13 cellular contexts compared by ENCODE assay signal in genomic region chr15:92949604-92950249, GRCh38. TPM values are rescaled to one million over a fixed set of nuclear protein-coding genes. Genes with fewer than 3 reads are reported as not detected.
DNase-seq lines count a peak whose midpoint lies in the region; ATAC-seq and TF ChIP-seq lines count a peak whose summit lies in the region.
"Had no signal": no experiment of that assay in that cellular context is flagged by ENCODE, and none has a peak within 500 bp of the region (broad histone marks: within the 10 kb centered on the region; RNA-seq: fewer than 3 reads in every experiment).

No MANE protein-coding gene starts in this region.

- peak overlapping the region; percentile 73 for H3K27ac Mint-ChIP-seq in WTC11
- H3K27ac Mint-ChIP-seq: activated B cell treated with CpG ODN at 0.5 μM for 24 hours had no signal

- 0 out of 2 replicates have a peak, but pooled peaks cover 3% of the 10 kb centered on the region for H3K4me1 Mint-ChIP-seq in WTC11

- peaks cover 44% of the 10 kb centered on the region for H3K9me3 Mint-ChIP-seq in WTC11

- CTCF ChIA-PET in WTC11 (lab: Charles Lee): no interaction called here

- no peak for TF ChIP-seq CTCF in 22Rv1 (IDR thresholded peaks at IDR 0.05)
- TF ChIP-seq CTCF in WTC11 (IDR thresholded peaks at IDR 0.05): no peak

- H3K27ac ChIP-seq in 22Rv1: peak overlapping the region; percentile 37

- POLR2A ChIA-PET in WTC11 (lab: Charles Lee): interaction anchor here (0.7 kb wide), 1 partner anchor 25 kb away, joined by 4 read pairs; no protein-coding TSS in a partner anchor

- H3K36me3 Mint-ChIP-seq in WTC11: peaks cover 86% of the 10 kb centered on the region

- ATAC-seq in WTC11 (no peak; the same call in 1 of the 2 replicates), GM19023 (IDR thresholded peaks at IDR 0.05; ENCODE audit: unreplicated experiment) (no peak), HG03108 (IDR thresholded peaks at IDR 0.05; ENCODE audit: unreplicated experiment) (no peak)
- ATAC-seq: naive thymus-derived CD8-positive, alpha-beta T cell; Panc1 had no signal

- DNase-seq in ELF-1 (ENCODE audit: low read depth, low spot score) (peak; percentile 10), WTC11 (ENCODE audit: low spot score) (no peak), islet precursor cell (peak; percentile 79), iPS-NIHi7 (ENCODE audit: extremely low spot score) (no peak), occipital lobe (lab: John Stamatoyannopoulos, UW) (no peak)
- DNase-seq: activated B cell treated with CpG ODN at 0.5 μM for 24 hours; amniotic stem cell; stimulated activated naive CD4-positive, alpha-beta T cell treated with Interleukin-2 at 50 U/mL for 16 hours had no signal

- H3K27me3 Mint-ChIP-seq in WTC11 (ENCODE audit: low read depth): no peaks in the 10 kb centered on the region
- H3K27me3 Mint-ChIP-seq: activated B cell treated with CpG ODN at 0.5 μM for 24 hours; naive thymus-derived CD8-positive, alpha-beta T cell had no signal

- no peak overlapping the region for H3K4me3 Mint-ChIP-seq in WTC11
- H3K4me3 Mint-ChIP-seq: activated B cell treated with CpG ODN at 0.5 μM for 24 hours; naive thymus-derived CD8-positive, alpha-beta T cell had no signal

TF ChIP-seq in WTC11, 78 proteins besides CTCF, POLR2A, EP300 and RAD21:
- no peak for TF ChIP-seq ZNF532 (CRISPR knock-in tag; IDR thresholded peaks at IDR 0.05; ENCODE audit: borderline replicate concordance)
- TF ChIP-seq, protein P1, sequence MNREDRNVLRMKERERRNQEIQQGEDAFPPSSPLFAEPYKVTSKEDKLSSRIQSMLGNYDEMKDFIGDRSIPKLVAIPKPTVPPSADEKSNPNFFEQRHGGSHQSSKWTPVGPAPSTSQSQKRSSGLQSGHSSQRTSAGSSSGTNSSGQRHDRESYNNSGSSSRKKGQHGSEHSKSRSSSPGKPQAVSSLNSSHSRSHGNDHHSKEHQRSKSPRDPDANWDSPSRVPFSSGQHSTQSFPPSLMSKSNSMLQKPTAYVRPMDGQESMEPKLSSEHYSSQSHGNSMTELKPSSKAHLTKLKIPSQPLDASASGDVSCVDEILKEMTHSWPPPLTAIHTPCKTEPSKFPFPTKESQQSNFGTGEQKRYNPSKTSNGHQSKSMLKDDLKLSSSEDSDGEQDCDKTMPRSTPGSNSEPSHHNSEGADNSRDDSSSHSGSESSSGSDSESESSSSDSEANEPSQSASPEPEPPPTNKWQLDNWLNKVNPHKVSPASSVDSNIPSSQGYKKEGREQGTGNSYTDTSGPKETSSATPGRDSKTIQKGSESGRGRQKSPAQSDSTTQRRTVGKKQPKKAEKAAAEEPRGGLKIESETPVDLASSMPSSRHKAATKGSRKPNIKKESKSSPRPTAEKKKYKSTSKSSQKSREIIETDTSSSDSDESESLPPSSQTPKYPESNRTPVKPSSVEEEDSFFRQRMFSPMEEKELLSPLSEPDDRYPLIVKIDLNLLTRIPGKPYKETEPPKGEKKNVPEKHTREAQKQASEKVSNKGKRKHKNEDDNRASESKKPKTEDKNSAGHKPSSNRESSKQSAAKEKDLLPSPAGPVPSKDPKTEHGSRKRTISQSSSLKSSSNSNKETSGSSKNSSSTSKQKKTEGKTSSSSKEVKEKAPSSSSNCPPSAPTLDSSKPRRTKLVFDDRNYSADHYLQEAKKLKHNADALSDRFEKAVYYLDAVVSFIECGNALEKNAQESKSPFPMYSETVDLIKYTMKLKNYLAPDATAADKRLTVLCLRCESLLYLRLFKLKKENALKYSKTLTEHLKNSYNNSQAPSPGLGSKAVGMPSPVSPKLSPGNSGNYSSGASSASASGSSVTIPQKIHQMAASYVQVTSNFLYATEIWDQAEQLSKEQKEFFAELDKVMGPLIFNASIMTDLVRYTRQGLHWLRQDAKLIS (CRISPR knock-in tag; IDR thresholded peaks at IDR 0.05; ENCODE audit: borderline replicate concordance): no peak

RNA-seq across cellular contexts. Expression of gene CHD2, which starts 49.6 kb away (rescaled TPM):
- 75.8 to 101 TPM (median 87.6 TPM) in 3 replicates for total RNA-seq in WTC11 (2021)
- 165 TPM for total RNA-seq in occipital lobe

Comparison
In these comparisons a context has a peak if more than half of its experiments do, and no peak if none do; other contexts are left out.
1. DNase-seq: peak in ELF-1 (single experiment) and islet precursor cell (single experiment); none in WTC11 (single experiment), iPS-NIHi7 (single experiment) and occipital lobe (single experiment).